Comparison of ENCODE assay signal across 2 cellular contexts in genomic region chr15:67850995-67851535, GRCh38.
TF ChIP-seq lines count a peak whose summit lies in the region.

No MANE protein-coding gene starts in this region.

TF ChIP-seq in GM23338, 12 proteins besides CTCF, POLR2A, EP300 and RAD21:
- TF ChIP-seq POLR2AphosphoS5 (IDR thresholded peaks at IDR 0.05; ENCODE audit: low read depth), result no peak
- no peak for TF ChIP-seq ZNF462 (CRISPR knock-in tag; IDR thresholded peaks at IDR 0.05)
- TF ChIP-seq, protein P1, sequence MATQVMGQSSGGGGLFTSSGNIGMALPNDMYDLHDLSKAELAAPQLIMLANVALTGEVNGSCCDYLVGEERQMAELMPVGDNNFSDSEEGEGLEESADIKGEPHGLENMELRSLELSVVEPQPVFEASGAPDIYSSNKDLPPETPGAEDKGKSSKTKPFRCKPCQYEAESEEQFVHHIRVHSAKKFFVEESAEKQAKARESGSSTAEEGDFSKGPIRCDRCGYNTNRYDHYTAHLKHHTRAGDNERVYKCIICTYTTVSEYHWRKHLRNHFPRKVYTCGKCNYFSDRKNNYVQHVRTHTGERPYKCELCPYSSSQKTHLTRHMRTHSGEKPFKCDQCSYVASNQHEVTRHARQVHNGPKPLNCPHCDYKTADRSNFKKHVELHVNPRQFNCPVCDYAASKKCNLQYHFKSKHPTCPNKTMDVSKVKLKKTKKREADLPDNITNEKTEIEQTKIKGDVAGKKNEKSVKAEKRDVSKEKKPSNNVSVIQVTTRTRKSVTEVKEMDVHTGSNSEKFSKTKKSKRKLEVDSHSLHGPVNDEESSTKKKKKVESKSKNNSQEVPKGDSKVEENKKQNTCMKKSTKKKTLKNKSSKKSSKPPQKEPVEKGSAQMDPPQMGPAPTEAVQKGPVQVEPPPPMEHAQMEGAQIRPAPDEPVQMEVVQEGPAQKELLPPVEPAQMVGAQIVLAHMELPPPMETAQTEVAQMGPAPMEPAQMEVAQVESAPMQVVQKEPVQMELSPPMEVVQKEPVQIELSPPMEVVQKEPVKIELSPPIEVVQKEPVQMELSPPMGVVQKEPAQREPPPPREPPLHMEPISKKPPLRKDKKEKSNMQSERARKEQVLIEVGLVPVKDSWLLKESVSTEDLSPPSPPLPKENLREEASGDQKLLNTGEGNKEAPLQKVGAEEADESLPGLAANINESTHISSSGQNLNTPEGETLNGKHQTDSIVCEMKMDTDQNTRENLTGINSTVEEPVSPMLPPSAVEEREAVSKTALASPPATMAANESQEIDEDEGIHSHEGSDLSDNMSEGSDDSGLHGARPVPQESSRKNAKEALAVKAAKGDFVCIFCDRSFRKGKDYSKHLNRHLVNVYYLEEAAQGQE (IDR thresholded peaks at IDR 0.05; ENCODE audit: unreplicated experiment), result no peak
TF ChIP-seq in GM23338: peak in this region for 0.

TF ChIP-seq in GM12878, 131 proteins besides CTCF, POLR2A, EP300 and RAD21:
- TF ChIP-seq IKZF1 (conservative IDR thresholded peaks at IDR 0.05) (0 out of 2 replicates have a peak, but pooled peaks have one; percentile 18), CREM (IDR thresholded peaks at IDR 0.05; ENCODE audit: low read depth) (0 out of 2 replicates have a peak, but pooled peaks have one; percentile 12), RFX5 (IDR thresholded peaks at IDR 0.05; ENCODE audit: low read depth, low read length) (no peak), ZZZ3 (IDR thresholded peaks at IDR 0.05; ENCODE audit: control insufficient read depth, insufficient read length, low read depth) (no peak), IKZF2 (IDR thresholded peaks at IDR 0.05) (peak; percentile 32 to 36; a peak in 1 of 4 replicates), ETV6 (conservative IDR thresholded peaks at IDR 0.05 in 1 of 2, IDR thresholded peaks at IDR 0.05 in 1 of 2; ENCODE audit: borderline replicate concordance in 1 of 2, low read depth in 1 of 2) (peak in 1 of 2 experiments; percentile 87; a peak in 2 of 4 replicates), SPI1 (IDR thresholded peaks at IDR 0.05; ENCODE audit: borderline replicate concordance, insufficient read depth, low read depth, low read length) (peak; percentile 71; the same call in 1 of the 2 replicates), ATF7 (IDR thresholded peaks at IDR 0.05; ENCODE audit: low read depth) (no peak), STAT3 (IDR thresholded peaks at IDR 0.05; ENCODE audit: low read depth, low read length) (no peak)
- TF ChIP-seq, protein P2, sequence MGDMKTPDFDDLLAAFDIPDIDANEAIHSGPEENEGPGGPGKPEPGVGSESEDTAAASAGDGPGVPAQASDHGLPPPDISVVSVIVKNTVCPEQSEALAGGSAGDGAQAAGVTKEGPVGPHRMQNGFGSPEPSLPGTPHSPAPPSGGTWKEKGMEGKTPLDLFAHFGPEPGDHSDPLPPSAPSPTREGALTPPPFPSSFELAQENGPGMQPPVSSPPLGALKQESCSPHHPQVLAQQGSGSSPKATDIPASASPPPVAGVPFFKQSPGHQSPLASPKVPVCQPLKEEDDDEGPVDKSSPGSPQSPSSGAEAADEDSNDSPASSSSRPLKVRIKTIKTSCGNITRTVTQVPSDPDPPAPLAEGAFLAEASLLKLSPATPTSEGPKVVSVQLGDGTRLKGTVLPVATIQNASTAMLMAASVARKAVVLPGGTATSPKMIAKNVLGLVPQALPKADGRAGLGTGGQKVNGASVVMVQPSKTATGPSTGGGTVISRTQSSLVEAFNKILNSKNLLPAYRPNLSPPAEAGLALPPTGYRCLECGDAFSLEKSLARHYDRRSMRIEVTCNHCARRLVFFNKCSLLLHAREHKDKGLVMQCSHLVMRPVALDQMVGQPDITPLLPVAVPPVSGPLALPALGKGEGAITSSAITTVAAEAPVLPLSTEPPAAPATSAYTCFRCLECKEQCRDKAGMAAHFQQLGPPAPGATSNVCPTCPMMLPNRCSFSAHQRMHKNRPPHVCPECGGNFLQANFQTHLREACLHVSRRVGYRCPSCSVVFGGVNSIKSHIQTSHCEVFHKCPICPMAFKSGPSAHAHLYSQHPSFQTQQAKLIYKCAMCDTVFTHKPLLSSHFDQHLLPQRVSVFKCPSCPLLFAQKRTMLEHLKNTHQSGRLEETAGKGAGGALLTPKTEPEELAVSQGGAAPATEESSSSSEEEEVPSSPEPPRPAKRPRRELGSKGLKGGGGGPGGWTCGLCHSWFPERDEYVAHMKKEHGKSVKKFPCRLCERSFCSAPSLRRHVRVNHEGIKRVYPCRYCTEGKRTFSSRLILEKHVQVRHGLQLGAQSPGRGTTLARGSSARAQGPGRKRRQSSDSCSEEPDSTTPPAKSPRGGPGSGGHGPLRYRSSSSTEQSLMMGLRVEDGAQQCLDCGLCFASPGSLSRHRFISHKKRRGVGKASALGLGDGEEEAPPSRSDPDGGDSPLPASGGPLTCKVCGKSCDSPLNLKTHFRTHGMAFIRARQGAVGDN (IDR thresholded peaks at IDR 0.05), result no peak
- TF ChIP-seq, protein P3, sequence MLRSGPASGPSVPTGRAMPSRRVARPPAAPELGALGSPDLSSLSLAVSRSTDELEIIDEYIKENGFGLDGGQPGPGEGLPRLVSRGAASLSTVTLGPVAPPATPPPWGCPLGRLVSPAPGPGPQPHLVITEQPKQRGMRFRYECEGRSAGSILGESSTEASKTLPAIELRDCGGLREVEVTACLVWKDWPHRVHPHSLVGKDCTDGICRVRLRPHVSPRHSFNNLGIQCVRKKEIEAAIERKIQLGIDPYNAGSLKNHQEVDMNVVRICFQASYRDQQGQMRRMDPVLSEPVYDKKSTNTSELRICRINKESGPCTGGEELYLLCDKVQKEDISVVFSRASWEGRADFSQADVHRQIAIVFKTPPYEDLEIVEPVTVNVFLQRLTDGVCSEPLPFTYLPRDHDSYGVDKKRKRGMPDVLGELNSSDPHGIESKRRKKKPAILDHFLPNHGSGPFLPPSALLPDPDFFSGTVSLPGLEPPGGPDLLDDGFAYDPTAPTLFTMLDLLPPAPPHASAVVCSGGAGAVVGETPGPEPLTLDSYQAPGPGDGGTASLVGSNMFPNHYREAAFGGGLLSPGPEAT (IDR thresholded peaks at IDR 0.05; ENCODE audit: low read depth), result 0 out of 2 replicates have a peak, but pooled peaks have one; percentile 21
